Comparison of ENCODE assay signal across 16 cellular contexts in the genomic region with DNA sequence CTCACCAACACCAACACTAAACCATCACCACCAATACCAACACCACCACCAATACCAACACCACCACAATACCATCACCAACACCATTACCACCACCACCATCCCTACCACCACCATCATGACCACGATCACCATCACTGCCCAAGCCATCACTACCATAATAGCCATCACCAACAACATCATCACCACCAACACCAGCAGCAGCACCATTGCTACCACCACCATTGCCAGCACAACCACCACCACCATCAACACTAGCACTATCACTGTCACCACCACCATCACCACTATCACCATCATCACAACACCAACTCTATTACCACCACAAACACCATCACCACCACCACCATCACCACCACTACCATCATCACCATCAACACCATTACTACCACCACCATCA.
"Had no signal": no experiment of that assay in that cellular context is flagged by ENCODE, and none has a peak within 500 bp of the region (broad histone marks: within the 10 kb centered on the region; RNA-seq: fewer than 3 reads in every experiment).

No MANE protein-coding gene starts in this region.

- H3K4me1 ChIP-seq: colonic mucosa had no signal

- H3K27ac ChIP-seq: foreskin keratinocyte had no signal

- H3K27ac Mint-ChIP-seq: activated B cell treated with CpG ODN at 0.5 μM for 24 hours; activated T-helper 2 cell treated with anti-CD3 and anti-CD28 coated beads, Interferon-gamma antibody, Interleukin-2, Interleukin-4, amounts not matched to agents 10 μg/mL and 5 μg/mL and 100 μg/mL, durations not matched to agents 14 hours and 24 hours and 36 hours; T-helper 2 cell treated with Interferon-gamma antibody and Interleukin-4, amounts not matched to agents 5 μg/mL and 100 μg/mL, for 36 hours had no signal

- H3K27me3 Mint-ChIP-seq: activated B cell treated with CpG ODN at 0.5 μM for 24 hours had no signal

- H3K27me3 ChIP-seq: colonic mucosa, foreskin keratinocyte, sigmoid colon, transverse colon had no signal

- H3K36me3 ChIP-seq: colonic mucosa, left ventricle myocardium inferior, sigmoid colon, transverse colon had no signal

- H3K4me3 ChIP-seq: colonic mucosa, mucosa of descending colon, sigmoid colon, transverse colon had no signal

- H3K9me3 Mint-ChIP-seq: activated B cell treated with CpG ODN at 0.5 μM for 24 hours had no signal

- DNase-seq: activated B cell treated with CpG ODN at 0.5 μM for 24 hours; activated CD4-positive, alpha-beta T cell treated with anti-CD3 and anti-CD28 coated beads for 48 hours; activated naive CD4-positive, alpha-beta T cell treated with anti-CD3 and anti-CD28 coated beads, Interleukin-2, amount 50 U/mL, for 16 hours; amniotic stem cell; colonic mucosa; glutamatergic neuron; left ventricle myocardium inferior; mucosa of descending colon; naive thymus-derived CD4-positive, alpha-beta T cell; sigmoid colon; stimulated activated CD4-positive, alpha-beta T cell treated with anti-CD3 and anti-CD28 coated beads, Interleukin-12 subunit alpha, Interleukin-12 subunit beta, amount 100 ng/mL, for 4 hours; stimulated activated CD4-positive, alpha-beta T cell treated with anti-CD3 and anti-CD28 coated beads, Interleukin-2, amount 100 ng/mL, for 24 hours; transverse colon had no signal

- H3K4me3 Mint-ChIP-seq: activated B cell treated with CpG ODN at 0.5 μM for 24 hours; naive thymus-derived CD4-positive, alpha-beta T cell; T-helper 2 cell treated with Interferon-gamma antibody and Interleukin-4, amounts not matched to agents 5 μg/mL and 100 μg/mL, for 36 hours had no signal

- ATAC-seq: foreskin keratinocyte; mucosa of descending colon; naive thymus-derived CD4-positive, alpha-beta T cell had no signal

- H3K9me3 ChIP-seq: colonic mucosa, left ventricle myocardium inferior, mucosa of descending colon, sigmoid colon, transverse colon had no signal
